ENCODE assay signal across 1 cellular context in the genomic region with DNA sequence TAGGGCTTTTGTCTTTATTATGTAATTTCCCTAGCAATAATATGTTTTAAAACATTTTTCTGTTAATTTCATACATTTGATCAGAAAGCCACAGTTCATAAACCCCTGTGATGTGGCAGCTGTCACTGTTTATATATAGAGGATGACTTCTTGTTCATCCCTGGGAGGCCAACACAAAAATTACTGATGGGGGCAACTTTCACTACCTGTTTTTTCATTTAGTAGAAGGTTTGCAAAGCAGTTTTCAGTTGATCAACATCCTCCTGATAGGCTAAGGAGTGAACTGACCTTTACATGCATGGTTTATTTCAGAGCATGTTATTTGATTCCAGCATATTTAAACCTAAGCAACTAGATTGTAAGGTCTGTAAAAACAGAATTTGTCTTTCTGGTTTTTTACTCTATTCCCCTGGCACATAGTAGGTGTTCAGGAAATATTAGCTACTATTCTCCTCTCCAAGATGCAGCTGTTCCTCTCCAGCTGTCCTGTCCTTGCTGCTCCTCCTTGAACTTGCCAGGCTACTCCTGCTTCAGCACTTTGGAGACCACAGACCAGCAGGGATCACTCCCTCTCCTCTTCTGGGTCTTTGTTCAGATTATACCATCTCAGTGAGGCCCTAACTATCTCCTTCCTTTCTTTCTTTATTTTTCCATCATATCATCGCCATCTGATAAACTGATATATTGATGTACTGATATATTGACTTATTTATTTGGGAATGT.
TF ChIP-seq lines count a peak whose summit lies in the region.

No MANE protein-coding gene starts in this region.

TF ChIP-seq in HepG2, 621 proteins besides CTCF, POLR2A, EP300 and RAD21 (continued from another document):
- no peak for TF ChIP-seq PAWR (CRISPR knock-in tag; IDR thresholded peaks at IDR 0.05; ENCODE audit: borderline replicate concordance)
- no peak for TF ChIP-seq RELA (CRISPR knock-in tag; IDR thresholded peaks at IDR 0.05)
- TF ChIP-seq PITX1 (CRISPR knock-in tag; IDR thresholded peaks at IDR 0.05): no peak
- no peak for TF ChIP-seq ZNF563 (CRISPR knock-in tag; IDR thresholded peaks at IDR 0.05)
- no peak for TF ChIP-seq ARNT (IDR thresholded peaks at IDR 0.05)
